In the genomic region with DNA sequence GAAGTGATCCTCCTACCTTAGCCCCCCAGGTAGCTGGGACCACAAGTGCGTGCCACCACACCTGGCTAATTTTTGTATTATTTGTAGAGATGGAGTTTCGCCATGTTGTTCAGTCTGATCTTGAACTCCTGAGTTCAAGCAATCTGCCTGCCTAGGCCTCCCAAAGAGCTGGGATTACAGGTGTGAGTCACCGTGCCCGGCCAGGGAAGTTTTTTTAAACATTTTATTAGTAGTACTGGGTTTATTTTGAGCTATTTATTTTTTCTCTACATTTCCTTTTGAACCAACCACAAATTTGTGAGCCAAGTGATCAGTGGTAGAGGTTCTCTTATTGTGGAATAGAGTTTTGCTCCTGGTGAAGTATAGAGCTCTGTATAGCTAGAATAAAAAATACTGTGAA, we compare ENCODE assay signal across 18 cellular contexts. TPM values are rescaled to one million over a fixed set of nuclear protein-coding genes. Genes with fewer than 3 reads are reported as not detected.
A peak's percentile ranks its signal among the peaks of the same experiment; 100 is the strongest.
DNase-seq lines count a peak whose midpoint lies in the region; ATAC-seq and TF ChIP-seq lines count a peak whose summit lies in the region.
"Had no signal": no experiment of that assay in that cellular context is flagged by ENCODE, and none has a peak within 500 bp of the region (broad histone marks: within the 10 kb centered on the region; RNA-seq: fewer than 3 reads in every experiment).

No MANE protein-coding gene starts in this region.

- TF ChIP-seq CTCF in CD14-positive monocyte (IDR thresholded peaks at IDR 0.05) = no peak
- TF ChIP-seq CTCF in HFFc6 (IDR thresholded peaks at IDR 0.05) = no peak
- TF ChIP-seq CTCF in RWPE2 (IDR thresholded peaks at IDR 0.05; ENCODE audit: poor library complexity, severe bottlenecking) = no peak
- no peak for TF ChIP-seq CTCF in right lobe of liver (IDR thresholded peaks at IDR 0.05)

- intact Hi-C loops in CD14-positive monocyte (cut with micrococcal nuclease) = loop anchor here (5.0 to 10.0 kb wide), 2 partner anchors 33 to 86 kb away; partner anchors contain the start of genes ARMC8 (in 2 of the 2) and A4GNT (in 1 of the 2)
- intact Hi-C loops in right lobe of liver (cut with DNase I) = no loop called here
- intact Hi-C loops in head of caudate nucleus (cut with DNase I) = no loop called here

- H3K4me3 ChIP-seq in RWPE2 (ENCODE audit: severe bottlenecking) = no peak overlapping the region
- no peak overlapping the region for H3K4me3 ChIP-seq in right lobe of liver
- H3K4me3 ChIP-seq: A549, SJSA1 had no signal

- H3K9me3 Mint-ChIP-seq in CD14-positive monocyte (no peaks in the 10 kb centered on the region), HFFc6 (no peaks in the 10 kb centered on the region)
- H3K9me3 Mint-ChIP-seq: CD4-positive, alpha-beta memory T cell; IgD-negative memory B cell had no signal

- no peaks in the 10 kb centered on the region for H3K9me3 ChIP-seq in RWPE2 (ENCODE audit: severe bottlenecking)
- H3K9me3 ChIP-seq in right lobe of liver = no peaks in the 10 kb centered on the region
- H3K9me3 ChIP-seq: A549, SJSA1 had no signal

- H3K4me1 Mint-ChIP-seq in CD14-positive monocyte (peaks cover 40% of the 10 kb centered on the region), HFFc6 (ENCODE audit: low read depth) (peaks cover 26% of the 10 kb centered on the region)

- H3K4me3 Mint-ChIP-seq in CD14-positive monocyte (no peak overlapping the region), HFFc6 (no peak overlapping the region)
- H3K4me3 Mint-ChIP-seq: CD4-positive, alpha-beta memory T cell; IgD-negative memory B cell had no signal

- no peak for TF ChIP-seq POLR2A in right lobe of liver (IDR thresholded peaks at IDR 0.05)

- H3K27ac ChIP-seq in RWPE2 (ENCODE audit: poor library complexity, severe bottlenecking) (no peak overlapping the region), right lobe of liver (no peak overlapping the region)
- H3K27ac ChIP-seq: A549, RWPE1, SJSA1 had no signal

- no peaks in the 10 kb centered on the region for H3K27me3 ChIP-seq in RWPE2 (ENCODE audit: insufficient read depth, poor library complexity, severe bottlenecking)
- no peaks in the 10 kb centered on the region for H3K27me3 ChIP-seq in right lobe of liver
- H3K27me3 ChIP-seq: SJSA1 had no signal

- H3K27me3 Mint-ChIP-seq in CD14-positive monocyte (ENCODE audit: low read depth in 3 of 3) (no peaks in the 10 kb centered on the region), HFFc6 (ENCODE audit: insufficient read depth) (no peaks in the 10 kb centered on the region)
- H3K27me3 Mint-ChIP-seq: CD4-positive, alpha-beta memory T cell; IgD-negative memory B cell had no signal

- H3K36me3 Mint-ChIP-seq in CD14-positive monocyte (peaks cover 31 to 36% of the 10 kb centered on the region in 2 donors), HFFc6 (ENCODE audit: low read depth) (peaks cover 18% of the 10 kb centered on the region)

- ATAC-seq in RWPE2 (ENCODE audit: low read depth) = 0 out of 3 replicates have a peak, but pooled peaks have one; percentile 23
- no peak for ATAC-seq in right lobe of liver
- no peak for ATAC-seq in GM21619 (IDR thresholded peaks at IDR 0.05; ENCODE audit: unreplicated experiment)
- ATAC-seq: A549 had no signal

- H3K36me3 ChIP-seq in RWPE2 (ENCODE audit: low read depth) (peaks cover 57% of the 10 kb centered on the region), right lobe of liver (peaks cover 0 to 28% (median 14%) of the 10 kb centered on the region in 4 donors)

- WGBS in right lobe of liver (ENCODE audit: insufficient coverage, low coverage, low lambda C conversion rate, missing lambda C conversion rate) = 91% methylated on average over 2 of the region's 4 CpGs

- H3K27ac Mint-ChIP-seq in CD14-positive monocyte (peak overlapping the region in 5 of 7 donors; percentile 30 to 93 (median 76)), HFFc6 (peak overlapping the region; percentile 41; the same call in 1 of the 2 replicates)

- DNase-seq in CD14-positive monocyte (ENCODE audit: low spot score) = no peak
- DNase-seq in HFFc6 = peak; percentile 36
- DNase-seq in RWPE2 (ENCODE audit: low spot score) = no peak
- peak; percentile 49 for DNase-seq in iris pigment epithelial cell (ENCODE audit: low read depth)
- no peak for DNase-seq in activated CD8-positive, alpha-beta memory T cell treated with anti-CD3 and anti-CD28 coated beads, Interleukin-2, amount 50 U/mL, for 48 hours
- no peak for DNase-seq in right lobe of liver
- no peak for DNase-seq in head of caudate nucleus
- DNase-seq: CD4-positive, alpha-beta memory T cell; NCI-H1048; NCI-H146; NCI-H2227 treated with DMSO at 0.1 percent for 48 hours; NCI-H526; OCI-M1 had no signal

- no peaks in the 10 kb centered on the region for H3K4me1 ChIP-seq in RWPE2 (ENCODE audit: insufficient read depth, poor library complexity, severe bottlenecking)
- H3K4me1 ChIP-seq in right lobe of liver = peaks cover 0 to 15% (median 0%) of the 10 kb centered on the region in 4 donors
- H3K4me1 ChIP-seq: SJSA1 had no signal

RNA-seq across cellular contexts. Expression of gene ARMC8, which starts 33.7 kb away (rescaled TPM):
- 10 to 100 TPM; 34.3 to 43.9 TPM for polyA plus RNA-seq in CD14-positive monocyte
- 10 to 100 TPM; 29.0 to 37.9 (median 35.0) TPM for total RNA-seq in HFFc6 (2021; fragmentation: NEBNext Ultra II Directional; extraction: Animal tissue kit (Norgen Biotek cat#: 25700))
- total RNA-seq in right lobe of liver = 10 to 100 TPM; 15.5 to 24.6 (median 18.6) TPM

RNA-seq across cellular contexts. Expression of gene DBR1, which starts 46.1 kb away (rescaled TPM):
- polyA plus RNA-seq in CD14-positive monocyte = 1 to 10 TPM; 4.8 to 7.5 TPM
- 10 to 100 TPM in 5 of 6 experiments, 1 to 10 TPM in 1; 9.9 to 13.7 (median 11.8) TPM for total RNA-seq in HFFc6 (2021; fragmentation: NEBNext Ultra II Directional; extraction: Animal tissue kit (Norgen Biotek cat#: 25700))
- 1 to 10 TPM; 3.2 to 6.1 (median 4.6) TPM for total RNA-seq in right lobe of liver

Comparison
In these comparisons a context has a peak if more than half of its experiments do, and no peak if none do; other contexts are left out.
1. DNase-seq: peak in HFFc6 (single experiment) and iris pigment epithelial cell (single experiment); none in CD14-positive monocyte (single experiment), RWPE2 (single experiment), activated CD8-positive, alpha-beta memory T cell treated with anti-CD3 and anti-CD28 coated beads, Interleukin-2, amount 50 U/mL, for 48 hours (single experiment), right lobe of liver (0 of 3) and head of caudate nucleus (0 of 42).
2. intact Hi-C loops: an anchor here in CD14-positive monocyte (5.0 to 10.0 kb wide); none called in right lobe of liver and head of caudate nucleus.